In the genomic region with DNA sequence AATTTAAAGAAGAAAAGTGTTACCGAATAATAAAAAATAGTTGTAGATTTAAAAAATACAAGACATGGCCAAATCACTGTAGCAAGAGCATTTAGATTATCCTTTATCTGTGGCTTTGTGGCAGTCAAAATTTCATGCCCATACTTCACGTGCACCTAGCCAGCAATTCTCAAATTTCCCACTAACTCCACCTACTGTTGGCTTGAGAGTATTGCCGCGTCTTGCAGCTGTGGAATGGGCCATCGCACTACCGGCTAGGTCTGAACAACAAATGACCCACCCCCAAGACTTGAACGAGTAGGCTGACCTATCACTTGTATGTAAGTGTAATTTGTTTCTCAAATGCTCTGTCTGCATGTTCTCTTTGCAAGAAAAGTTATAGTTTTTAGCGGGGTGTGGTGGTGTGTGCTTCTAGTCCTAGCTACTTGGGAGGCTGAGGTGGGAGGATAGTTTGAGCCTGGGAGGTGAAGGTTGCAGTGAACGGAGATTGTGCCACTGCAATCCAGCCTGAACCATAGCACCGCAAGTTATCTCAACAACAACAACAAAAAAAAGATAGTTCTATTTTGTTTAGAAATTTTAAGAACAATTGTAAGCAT, we compare ENCODE assay signal across 8 cellular contexts. TPM values are rescaled to one million over a fixed set of nuclear protein-coding genes. Genes with fewer than 3 reads are reported as not detected.
DNase-seq lines count a peak whose midpoint lies in the region; ATAC-seq, FAIRE-seq and TF ChIP-seq lines count a peak whose summit lies in the region.

No MANE protein-coding gene starts in this region.

- FAIRE-seq in H54 (lab: Jason Lieb, UNC) = peak; percentile 90
- no peak for FAIRE-seq in GM12878 (lab: Jason Lieb, UNC)

- ATAC-seq in GM12878 (peak; percentile 72), right lobe of liver (peak; percentile 81 to 82 (median 82)), GM18873 (IDR thresholded peaks at IDR 0.05; ENCODE audit: low FRiP score, unreplicated experiment) (no peak), GM21360 (IDR thresholded peaks at IDR 0.05; ENCODE audit: unreplicated experiment) (no peak)

- in situ Hi-C loops in GM12878 (cut with MboI) = no loop called here

- POLR2A ChIA-PET in GM12878 (lab: Charles Lee) = no interaction called here

- CTCF ChIA-PET in GM12878 (lab: Yijun Ruan, JAX) = interaction anchor here (0.6 to 1.5 kb wide), 6 partner anchors 13 to 584 kb away, joined by 3 to 6 read pairs (median 3); no protein-coding TSS in a partner anchor

- no peak overlapping the region for H3K27ac ChIP-seq in GM12878 (ENCODE audit: control insufficient read depth, insufficient read depth)
- no peak overlapping the region for H3K27ac ChIP-seq in right lobe of liver
- H3K27ac ChIP-seq in uterus = no peak overlapping the region

- RAD21 ChIA-PET in GM12878 (lab: Charles Lee; ENCODE audit: unreplicated experiment) = interaction anchor here (0.8 kb wide), 1 partner anchor 297 kb away, joined by 3 read pairs; no protein-coding TSS in a partner anchor

- no peak for TF ChIP-seq RAD21 in GM12878 (IDR thresholded peaks at IDR 0.05; ENCODE audit: insufficient read depth, low read depth, low read length)

- SMC1A ChIA-PET in GM12878 (lab: Charles Lee; ENCODE audit: uncharacterized antibody, unreplicated experiment) = interaction anchor here (2.3 kb wide), 1 partner anchor 93 kb away, joined by 5 read pairs; no protein-coding TSS in a partner anchor

- H3K9ac ChIP-seq in GM12878 (ENCODE audit: control insufficient read depth, insufficient read depth, low read length) = no peak overlapping the region

- H4K20me1 ChIP-seq in GM12878 (ENCODE audit: control insufficient read depth, insufficient read depth) = no peaks in the 10 kb centered on the region

- TF ChIP-seq POLR2A in H54 (IDR thresholded peaks at IDR 0.05; ENCODE audit: low read depth, low read length) (no peak), GM12878 (IDR thresholded peaks at IDR 0.05; ENCODE audit: low read depth, low read length) (no peak), right lobe of liver (IDR thresholded peaks at IDR 0.05) (no peak), uterus (IDR thresholded peaks at IDR 0.05) (no peak)

- no TSS peak for BruUV-seq in GM12878 (replicated peaks; lab: Mats Ljungman, UMichigan)

- 33% methylated on average over 10 of the region's 10 CpGs for WGBS in GM12878 (ENCODE audit: insufficient coverage, insufficient replicate concordance, low lambda C conversion rate, missing lambda C conversion rate)
- 25% methylated on average over 10 of the region's 10 CpGs for WGBS in right lobe of liver (ENCODE audit: insufficient coverage, low coverage, low lambda C conversion rate, missing lambda C conversion rate)

- H3K4me3 ChIP-seq in GM12878 (no peak overlapping the region), right lobe of liver (no peak overlapping the region), uterus (no peak overlapping the region)

- intact Hi-C loops in GM12878 (cut with micrococcal nuclease; ENCODE audit: unreplicated experiment) (loop anchor here (5.0 to 10.0 kb wide), 2 partner anchors 92 to 651 kb away; no protein-coding TSS in a partner anchor), right lobe of liver (cut with DNase I) (no loop called here), uterus (cut with DNase I; ENCODE audit: low total_unique reads) (no loop called here)

- DNase-seq in DMS53 (lab: John Stamatoyannopoulos, UW) = peak; percentile 72
- peak; percentile 4 for DNase-seq in H54 (ENCODE audit: insufficient read length, low spot score)
- peak; percentile 1 for DNase-seq in NCI-H526 treated with DMSO at 0.1 percent for 48 hours (lab: John Stamatoyannopoulos, UW)
- DNase-seq in GM12878 (ENCODE audit: low read depth, low spot score) = no peak
- no peak for DNase-seq in right lobe of liver
- DNase-seq in uterus = no peak

- no peak overlapping the region for H3K4me2 ChIP-seq in GM12878 (ENCODE audit: control insufficient read depth, insufficient read depth)

- H3K79me2 ChIP-seq in GM12878 (ENCODE audit: control insufficient read depth, insufficient read depth, low read length) = no peaks in the 10 kb centered on the region

- H3K9me3 ChIP-seq in GM12878 (replicated peaks; ENCODE audit: control insufficient read depth, insufficient read depth, low read length) (no peaks in the 10 kb centered on the region), right lobe of liver (no peaks in the 10 kb centered on the region), uterus (no peaks in the 10 kb centered on the region)

- H3K4me1 ChIP-seq in GM12878 (ENCODE audit: control insufficient read depth, insufficient read depth, low read length) = no peaks in the 10 kb centered on the region
- no peaks in the 10 kb centered on the region for H3K4me1 ChIP-seq in right lobe of liver
- H3K4me1 ChIP-seq in uterus = no peaks in the 10 kb centered on the region

- H3K36me3 ChIP-seq in GM12878 (ENCODE audit: control insufficient read depth in 2 of 2, insufficient read depth in 2 of 2, low read length in 1 of 2) = no peaks in the 10 kb centered on the region
- H3K36me3 ChIP-seq in right lobe of liver = no peaks in the 10 kb centered on the region
- no peaks in the 10 kb centered on the region for H3K36me3 ChIP-seq in uterus

- TF ChIP-seq EP300 in GM12878 (IDR thresholded peaks at IDR 0.05; ENCODE audit: borderline replicate concordance in 1 of 2, control insufficient read depth in 1 of 2, low read depth in 2 of 2, low read length in 2 of 2) = no peak

- H3K27me3 ChIP-seq in GM12878 (replicated peaks in 1 of 2; ENCODE audit: control insufficient read depth in 2 of 2, insufficient read depth in 2 of 2, low read length in 1 of 2) (no peaks in the 10 kb centered on the region), right lobe of liver (no peaks in the 10 kb centered on the region), uterus (no peaks in the 10 kb centered on the region)

- peak; percentile 36 to 41 (median 41); a peak in 5 of 6 replicates for TF ChIP-seq CTCF in GM12878 (IDR thresholded peaks at IDR 0.05 in 2 of 3, conservative IDR thresholded peaks at IDR 0.05 in 1 of 3; ENCODE audit: control insufficient read depth in 2 of 3, extremely low read depth in 1 of 3, insufficient read depth in 1 of 3, low read depth in 3 of 3, low read length in 3 of 3)
- TF ChIP-seq CTCF in right lobe of liver (IDR thresholded peaks at IDR 0.05) = peak; percentile 46 to 56 (median 50)
- no peak for TF ChIP-seq CTCF in uterus (IDR thresholded peaks at IDR 0.05)

- H2AFZ ChIP-seq in GM12878 (ENCODE audit: control insufficient read depth, low read depth, low read length) = no peak overlapping the region

RNA-seq across cellular contexts. Expression of a gene that starts 4.1 kb away (rescaled TPM):
- total RNA-seq in GM12878 (2013; cell fraction: nucleolus; rRNA removed) = not detected in 2 replicates
- total RNA-seq in GM12878 (2014; rRNA removed) (not detected in 2 replicates), GM12878 (2014; rRNA removed; fragmentation: Illumina TruSeq; extraction: Trizol) (not detected in 2 replicates), GM12878 (2021) (not detected in 2 replicates), right lobe of liver (not detected), uterus (not detected)
- not detected for polyA plus RNA-seq in GM12878 (2011; ENCODE audit: low read depth)
- polyA plus RNA-seq in GM12878 (2011; rRNA removed) (not detected in 2 replicates), GM12878 (2014; fragmentation: Illumina TruSeq; extraction: Trizol) (not detected in 2 replicates), GM12878 (2014; fragmentation: Nextera tagmentation; extraction: Ambion mirVana) (not detected), GM12878 (2014; rRNA removed) (not detected in 2 replicates), GM12878 (2016; fragmentation: Nextera tagmentation; extraction: Ambion mirVana) (not detected)
- not detected in 2 replicates for polyA plus RNA-seq in GM12878 (2011; cell fraction: cytosol; rRNA removed)
- not detected in 2 replicates for polyA plus RNA-seq in GM12878 (2011; cell fraction: nucleus; rRNA removed)
- polyA plus RNA-seq in GM12878 (2012) = not detected in 2 replicates
- polyA minus RNA-seq in GM12878 (2011; rRNA and poly(A)+ RNA removed) = not detected in 2 replicates
- polyA minus RNA-seq in GM12878 (2011; cell fraction: cytosol; rRNA and poly(A)+ RNA removed) = not detected in 2 replicates
- not detected in 2 replicates for polyA minus RNA-seq in GM12878 (2011; cell fraction: nucleus; rRNA and poly(A)+ RNA removed)

RNA-seq across cellular contexts. Expression of a gene that starts 5.9 kb away (rescaled TPM):
- total RNA-seq in GM12878 (2013; cell fraction: nucleolus; rRNA removed) = not detected in 2 replicates
- not detected in 2 replicates for total RNA-seq in GM12878 (2014; rRNA removed)
- not detected in 2 replicates for total RNA-seq in GM12878 (2014; rRNA removed; fragmentation: Illumina TruSeq; extraction: Trizol)
- not detected in 2 replicates for total RNA-seq in GM12878 (2021)
- not detected for polyA plus RNA-seq in GM12878 (2011; ENCODE audit: low read depth)
- polyA plus RNA-seq in GM12878 (2011; rRNA removed) = not detected in 2 replicates
- polyA plus RNA-seq in GM12878 (2011; cell fraction: cytosol; rRNA removed) = not detected in 2 replicates
- not detected in 2 replicates for polyA plus RNA-seq in GM12878 (2011; cell fraction: nucleus; rRNA removed)
- not detected in 2 replicates for polyA plus RNA-seq in GM12878 (2012)
- not detected in 2 replicates for polyA plus RNA-seq in GM12878 (2014; fragmentation: Illumina TruSeq; extraction: Trizol)
- polyA plus RNA-seq in GM12878 (2014; fragmentation: Nextera tagmentation; extraction: Ambion mirVana) = not detected
- not detected in 2 replicates for polyA plus RNA-seq in GM12878 (2014; rRNA removed)
- polyA plus RNA-seq in GM12878 (2016; fragmentation: Nextera tagmentation; extraction: Ambion mirVana) = not detected
- polyA minus RNA-seq in GM12878 (2011; rRNA and poly(A)+ RNA removed) = not detected in 2 replicates
- polyA minus RNA-seq in GM12878 (2011; cell fraction: cytosol; rRNA and poly(A)+ RNA removed) = not detected in 2 replicates
- polyA minus RNA-seq in GM12878 (2011; cell fraction: nucleus; rRNA and poly(A)+ RNA removed) = not detected in 2 replicates
- not detected for total RNA-seq in right lobe of liver
- total RNA-seq in uterus = not detected

RNA-seq across cellular contexts. Expression of a gene that starts 8.4 kb away (rescaled TPM):
- not detected in 2 replicates for total RNA-seq in GM12878 (2013; cell fraction: nucleolus; rRNA removed)
- total RNA-seq in GM12878 (2014; rRNA removed) (not detected in 2 replicates), GM12878 (2014; rRNA removed; fragmentation: Illumina TruSeq; extraction: Trizol) (not detected in 2 replicates), GM12878 (2021) (not detected in 2 replicates), right lobe of liver (not detected), uterus (not detected)
- not detected for polyA plus RNA-seq in GM12878 (2011; ENCODE audit: low read depth)
- polyA plus RNA-seq in GM12878 (2011; rRNA removed) (not detected in 2 replicates), GM12878 (2014; fragmentation: Illumina TruSeq; extraction: Trizol) (not detected in 2 replicates), GM12878 (2014; fragmentation: Nextera tagmentation; extraction: Ambion mirVana) (not detected), GM12878 (2014; rRNA removed) (not detected in 2 replicates), GM12878 (2016; fragmentation: Nextera tagmentation; extraction: Ambion mirVana) (not detected)
- polyA plus RNA-seq in GM12878 (2011; cell fraction: cytosol; rRNA removed) = not detected in 2 replicates
- polyA plus RNA-seq in GM12878 (2011; cell fraction: nucleus; rRNA removed) = not detected in 2 replicates
- not detected in 2 replicates for polyA plus RNA-seq in GM12878 (2012)
- polyA minus RNA-seq in GM12878 (2011; rRNA and poly(A)+ RNA removed) = not detected in 2 replicates
- not detected in 2 replicates for polyA minus RNA-seq in GM12878 (2011; cell fraction: cytosol; rRNA and poly(A)+ RNA removed)
- not detected in 2 replicates for polyA minus RNA-seq in GM12878 (2011; cell fraction: nucleus; rRNA and poly(A)+ RNA removed)

RNA-seq across cellular contexts. Expression of a gene that starts 38.3 kb away (rescaled TPM):
- not detected in 2 replicates for total RNA-seq in GM12878 (2013; cell fraction: nucleolus; rRNA removed)
- not detected in 2 replicates for total RNA-seq in GM12878 (2014; rRNA removed)
- not detected in 2 replicates for total RNA-seq in GM12878 (2014; rRNA removed; fragmentation: Illumina TruSeq; extraction: Trizol)
- total RNA-seq in GM12878 (2021) = not detected in 2 replicates
- polyA plus RNA-seq in GM12878 (2011; ENCODE audit: low read depth) = not detected
- not detected in 2 replicates for polyA plus RNA-seq in GM12878 (2011; rRNA removed)
- not detected in 2 replicates for polyA plus RNA-seq in GM12878 (2011; cell fraction: cytosol; rRNA removed)
- polyA plus RNA-seq in GM12878 (2011; cell fraction: nucleus; rRNA removed) = not detected in 2 replicates
- not detected in 2 replicates for polyA plus RNA-seq in GM12878 (2012)
- polyA plus RNA-seq in GM12878 (2014; fragmentation: Illumina TruSeq; extraction: Trizol) = not detected in 2 replicates
- polyA plus RNA-seq in GM12878 (2014; fragmentation: Nextera tagmentation; extraction: Ambion mirVana) = not detected
- polyA plus RNA-seq in GM12878 (2014; rRNA removed) = not detected in 2 replicates
- polyA plus RNA-seq in GM12878 (2016; fragmentation: Nextera tagmentation; extraction: Ambion mirVana) = not detected
- polyA minus RNA-seq in GM12878 (2011; rRNA and poly(A)+ RNA removed) = not detected in 2 replicates
- polyA minus RNA-seq in GM12878 (2011; cell fraction: cytosol; rRNA and poly(A)+ RNA removed) = not detected in 2 replicates
- not detected in 2 replicates for polyA minus RNA-seq in GM12878 (2011; cell fraction: nucleus; rRNA and poly(A)+ RNA removed)
- total RNA-seq in right lobe of liver = not detected
- total RNA-seq in uterus = not detected

RNA-seq across cellular contexts. Expression of a gene that starts 46.0 kb away (rescaled TPM):
- not detected in 2 replicates for total RNA-seq in GM12878 (2013; cell fraction: nucleolus; rRNA removed)
- not detected in 2 replicates for total RNA-seq in GM12878 (2014; rRNA removed)
- total RNA-seq in GM12878 (2014; rRNA removed; fragmentation: Illumina TruSeq; extraction: Trizol) = not detected in 2 replicates
- total RNA-seq in GM12878 (2021) = not detected in 2 replicates
- polyA plus RNA-seq in GM12878 (2011; ENCODE audit: low read depth) = not detected
- polyA plus RNA-seq in GM12878 (2011; rRNA removed) = not detected in 2 replicates
- polyA plus RNA-seq in GM12878 (2011; cell fraction: cytosol; rRNA removed) = not detected in 2 replicates
- polyA plus RNA-seq in GM12878 (2011; cell fraction: nucleus; rRNA removed) = not detected in 2 replicates
- not detected in 2 replicates for polyA plus RNA-seq in GM12878 (2012)
- polyA plus RNA-seq in GM12878 (2014; fragmentation: Illumina TruSeq; extraction: Trizol) = not detected in 2 replicates
- polyA plus RNA-seq in GM12878 (2014; fragmentation: Nextera tagmentation; extraction: Ambion mirVana) = not detected
- not detected in 2 replicates for polyA plus RNA-seq in GM12878 (2014; rRNA removed)
- polyA plus RNA-seq in GM12878 (2016; fragmentation: Nextera tagmentation; extraction: Ambion mirVana) = not detected
- polyA minus RNA-seq in GM12878 (2011; rRNA and poly(A)+ RNA removed) = not detected in 2 replicates
- polyA minus RNA-seq in GM12878 (2011; cell fraction: cytosol; rRNA and poly(A)+ RNA removed) = not detected in 2 replicates
- polyA minus RNA-seq in GM12878 (2011; cell fraction: nucleus; rRNA and poly(A)+ RNA removed) = not detected in 2 replicates
- not detected for total RNA-seq in right lobe of liver
- not detected for total RNA-seq in uterus

Comparison
In these comparisons a context has a peak if more than half of its experiments do, and no peak if none do; other contexts are left out.
1. DNase-seq: peak in DMS53 (single experiment), H54 (single experiment) and NCI-H526 treated with DMSO at 0.1 percent for 48 hours (single experiment); none in GM12878 (single experiment), right lobe of liver (0 of 3) and uterus (0 of 2).
2. ATAC-seq: peak in GM12878 (single experiment) and right lobe of liver (4 of 4); none in GM18873 (single experiment) and GM21360 (single experiment).
3. CTCF ChIP-seq: peak in GM12878 (3 of 3) and right lobe of liver (4 of 4); none in uterus (0 of 4).